In the genomic region with DNA sequence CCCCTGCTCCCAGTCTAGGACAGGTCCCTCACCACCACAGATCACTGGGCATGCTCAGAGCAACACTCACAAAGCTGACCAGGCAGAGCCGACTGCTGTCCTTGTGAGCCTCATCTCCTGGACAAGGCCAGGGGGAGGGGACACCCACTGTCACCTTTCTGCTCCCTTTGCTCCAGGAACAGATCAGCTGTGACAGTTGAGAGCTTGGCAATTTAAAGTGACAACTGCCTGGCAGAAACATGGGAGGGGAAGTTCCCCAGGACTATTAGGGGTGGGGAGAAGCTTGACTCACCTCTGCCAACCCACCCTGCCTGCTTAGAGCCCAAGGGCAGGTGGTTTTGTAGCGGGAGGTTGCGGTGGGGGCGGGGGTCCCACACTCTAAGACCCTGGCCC, we compare ENCODE assay signal across 12 cellular contexts.
DNase-seq lines count a peak whose midpoint lies in the region; ATAC-seq, FAIRE-seq and TF ChIP-seq lines count a peak whose summit lies in the region.
"Had no signal": no experiment of that assay in that cellular context is flagged by ENCODE, and none has a peak within 500 bp of the region (broad histone marks: within the 10 kb centered on the region; RNA-seq: fewer than 3 reads in every experiment).

No MANE protein-coding gene starts in this region.

- no peak overlapping the region for H3K4ac ChIP-seq in H1 (replicated peaks; ENCODE audit: insufficient read length, low read depth, low read length)

- peaks cover 97% of the 10 kb centered on the region for H3K4me1 ChIP-seq in BLaER1
- H3K4me1 ChIP-seq in H1 (replicated peaks in 1 of 4; ENCODE audit: control insufficient read depth in 3 of 4, insufficient read depth in 4 of 4, low read length in 3 of 4): peaks cover 0 to 14% (median 10%) of the 10 kb centered on the region in 4 experiments; a peak in 6 of 7 replicates
- H3K4me1 ChIP-seq in colonic mucosa: no peaks in the 10 kb centered on the region

- H3K9me3 ChIP-seq in BLaER1 (peaks cover 6% of the 10 kb centered on the region; the same call in 1 of the 2 replicates), H1 (ENCODE audit: insufficient read depth in 2 of 2, low read depth in 1 of 2, low read length in 1 of 2) (peaks cover 0 to 3% of the 10 kb centered on the region in 2 experiments; a peak in 1 of 4 replicates), colonic mucosa (no peaks in the 10 kb centered on the region)

- no peak for TF ChIP-seq RAD21 in H1 (IDR thresholded peaks at IDR 0.05 in 1 of 2, conservative IDR thresholded peaks at IDR 0.05 in 1 of 2; ENCODE audit: low read depth in 2 of 2, low read length in 2 of 2)

- no peak for TF ChIP-seq POLR2A in H1 (IDR thresholded peaks at IDR 0.05; ENCODE audit: control extremely low read depth in 1 of 2, low read depth in 2 of 2, low read length in 2 of 2)

- no peak overlapping the region for H4K5ac ChIP-seq in H1 (ENCODE audit: insufficient read length, low read depth, low read length)

- no peak for TF ChIP-seq EP300 in H1 (IDR thresholded peaks at IDR 0.05; ENCODE audit: borderline replicate concordance in 1 of 2, low read depth in 2 of 2, low read length in 2 of 2)

- H3K27ac Mint-ChIP-seq in nephron: no peak overlapping the region

- 0 out of 2 replicates have a peak overlapping the region, but pooled peaks have one; percentile 29 for H2BK15ac ChIP-seq in H1 (ENCODE audit: low read length)

- no peak overlapping the region for H3K4me3 ChIP-seq in BLaER1
- H3K4me3 ChIP-seq in H1 (ENCODE audit: extremely low read depth in 1 of 4, insufficient read depth in 2 of 4, low read depth in 3 of 4, low read length in 4 of 4): peak overlapping the region in 2 of 4 experiments; percentile 64 to 75; a peak in 4 of 8 replicates
- H3K4me3 ChIP-seq in colonic mucosa: no peak overlapping the region
- H3K4me3 ChIP-seq: lung had no signal

- H3K56ac ChIP-seq in H1 (replicated peaks; ENCODE audit: insufficient read length, low read depth, low read length): no peak overlapping the region

- H3K4me3 Mint-ChIP-seq in nephron: peak overlapping the region; percentile 59 to 67 (median 60)

- no peak overlapping the region for H2AFZ ChIP-seq in H1 (ENCODE audit: low read length)

- no peak for FAIRE-seq in H1 (lab: Jason Lieb, UNC)

- no peak overlapping the region for H2BK5ac ChIP-seq in H1 (ENCODE audit: low read depth, low read length)

- H3K36me3 Mint-ChIP-seq in nephron (ENCODE audit: low read depth): no peaks in the 10 kb centered on the region

- 69% methylated on average over 4 of the region's 4 CpGs; no CpG with 5 or more reads in 1 of the 2 experiments for WGBS in H1 (ENCODE audit: extremely low coverage in 1 of 2, insufficient coverage in 1 of 2, insufficient read length in 1 of 2, insufficient replicate concordance in 2 of 2, low coverage in 1 of 2, low lambda C conversion rate in 2 of 2, missing lambda C conversion rate in 1 of 2), 2 experiments

- H3K23me2 ChIP-seq in H1 (ENCODE audit: low read depth, low read length): peaks cover 16% of the 10 kb centered on the region; the same call in 1 of the 2 replicates

- peak overlapping the region; percentile 62 for H3K18ac ChIP-seq in H1 (ENCODE audit: extremely low read depth, low read length)

- no peak overlapping the region for H2BK120ac ChIP-seq in H1 (replicated peaks; ENCODE audit: low read depth, low read length)

- no peak for ATAC-seq in GM19467 (IDR thresholded peaks at IDR 0.05; ENCODE audit: unreplicated experiment)

- H3K27ac ChIP-seq in BLaER1 (no peak overlapping the region), H1 (ENCODE audit: low read depth, low read length) (no peak overlapping the region), colonic mucosa (no peak overlapping the region)

- peaks cover 100% of the 10 kb centered on the region for H4K20me1 ChIP-seq in BLaER1
- peaks cover 3% of the 10 kb centered on the region in 2 experiments for H4K20me1 ChIP-seq in H1 (replicated peaks in 1 of 2; ENCODE audit: control insufficient read depth in 1 of 2, insufficient read depth in 2 of 2, low read length in 2 of 2)

- DNase-seq in M059J (ENCODE audit: low read depth) (peak; percentile 24), H1 (ENCODE audit: low read depth in 1 of 2, low spot score in 2 of 2) (no peak), NCI-H82 (lab: John Stamatoyannopoulos, UW) (no peak), colonic mucosa (no peak), DMS79 (lab: John Stamatoyannopoulos, UW) (no peak)
- DNase-seq: Calu3, erythroblast, NCI-H774 had no signal

- no peak overlapping the region for H3K9ac ChIP-seq in BLaER1
- no peak overlapping the region for H3K9ac ChIP-seq in H1 (replicated peaks in 1 of 4; ENCODE audit: extremely low read depth in 1 of 4, low read depth in 3 of 4, low read length in 3 of 4)
- H3K9ac ChIP-seq in colonic mucosa (ENCODE audit: low read depth in 2 of 2, low read length in 2 of 2): no peak overlapping the region

- H3K4me1 Mint-ChIP-seq in nephron: no peaks in the 10 kb centered on the region

- H3K4me2 ChIP-seq in BLaER1 (peak overlapping the region; percentile 98), H1 (ENCODE audit: insufficient read depth in 1 of 2, low read depth in 2 of 2, low read length in 2 of 2) (peak overlapping the region; percentile 66 to 89)

- no peak overlapping the region; the same call in 1 of the 2 replicates for H2AK5ac ChIP-seq in H1 (ENCODE audit: low read depth, low read length)

- H3K27me3 Mint-ChIP-seq in nephron (ENCODE audit: low read depth): peaks cover 39% of the 10 kb centered on the region

- CTCF ChIA-PET in H1 (lab: Charles Lee; ENCODE audit: partially characterized antibody): interaction anchor here (0.8 to 6.3 kb wide), 9 partner anchors 10 to 88 kb away, joined by 3 to 73 read pairs (median 7); no protein-coding TSS in a partner anchor

- intact Hi-C loops in colonic mucosa (cut with DNase I): no loop called here

- no peak overlapping the region for H3K14ac ChIP-seq in H1 (ENCODE audit: insufficient read length)

- H2BK20ac ChIP-seq in H1 (ENCODE audit: low read length): no peak overlapping the region

- no peak overlapping the region for H3K23ac ChIP-seq in H1 (ENCODE audit: insufficient read length)

- POLR2A ChIA-PET in H1 (lab: Charles Lee; ENCODE audit: partially characterized antibody): interaction anchor here (0.6 to 3.7 kb wide), 6 partner anchors 10 to 27 kb away, joined by 3 to 15 read pairs (median 3); no protein-coding TSS in a partner anchor

- TF ChIP-seq CTCF in H1 (IDR thresholded peaks at IDR 0.05; ENCODE audit: control extremely low read depth in 1 of 3, insufficient read depth in 1 of 3, low read depth in 1 of 3, low read length in 3 of 3): no peak
- no peak for TF ChIP-seq CTCF in nephron (IDR thresholded peaks at IDR 0.05; ENCODE audit: unreplicated experiment in 3 of 3)
- TF ChIP-seq CTCF in colonic mucosa (IDR thresholded peaks at IDR 0.05): no peak

- H3K9me3 Mint-ChIP-seq in nephron: peaks cover under 1% of the 10 kb centered on the region

- no peak overlapping the region for H4K91ac ChIP-seq in H1 (replicated peaks; ENCODE audit: insufficient read length, low read length)

- H3K27me3 ChIP-seq in BLaER1: peaks cover 26% of the 10 kb centered on the region
- peaks cover 0 to 12% (median 8%) of the 10 kb centered on the region in 4 experiments; a peak in 3 of 7 replicates for H3K27me3 ChIP-seq in H1 (replicated peaks in 1 of 4; ENCODE audit: control insufficient read depth in 3 of 4, extremely low read depth in 1 of 4, insufficient read depth in 3 of 4, low read length in 3 of 4)
- H3K27me3 ChIP-seq in colonic mucosa: no peaks in the 10 kb centered on the region

- no peaks in the 10 kb centered on the region for H3K79me2 ChIP-seq in H1 (ENCODE audit: control insufficient read depth in 1 of 2, insufficient read depth in 2 of 2, low read length in 2 of 2)

- H4K8ac ChIP-seq in H1 (ENCODE audit: extremely low read depth, insufficient read depth, low read length): no peak overlapping the region; the same call in none of the 2 replicates

- peaks cover 2% of the 10 kb centered on the region; the same call in 1 of the 2 replicates for H3K79me1 ChIP-seq in H1 (ENCODE audit: low read depth, low read length)

- H3K36me3 ChIP-seq in BLaER1: peaks cover 46% of the 10 kb centered on the region
- no peaks in the 10 kb centered on the region for H3K36me3 ChIP-seq in H1 (ENCODE audit: control insufficient read depth in 2 of 4, insufficient read depth in 4 of 4, low read length in 3 of 4)
- no peaks in the 10 kb centered on the region for H3K36me3 ChIP-seq in colonic mucosa

- peak overlapping the region; percentile 30; the same call in 1 of the 2 replicates for H2BK12ac ChIP-seq in H1 (ENCODE audit: low read depth, low read length)

TF ChIP-seq in H1, 55 proteins besides CTCF, POLR2A, EP300 and RAD21:
- TF ChIP-seq KDM4A (IDR thresholded peaks at IDR 0.05; ENCODE audit: low read depth, low read length, severe bottlenecking) (no peak), KDM1A (IDR thresholded peaks at IDR 0.05; ENCODE audit: borderline replicate concordance, low read length) (no peak), BCL11A (IDR thresholded peaks at IDR 0.05; ENCODE audit: low read depth in 2 of 2, low read length in 2 of 2) (no peak), GTF2F1 (IDR thresholded peaks at IDR 0.05; ENCODE audit: borderline replicate concordance, low read depth, low read length) (no peak), NRF1 (IDR thresholded peaks at IDR 0.05; ENCODE audit: low read depth, low read length) (no peak)
- TF ChIP-seq, protein P1, sequence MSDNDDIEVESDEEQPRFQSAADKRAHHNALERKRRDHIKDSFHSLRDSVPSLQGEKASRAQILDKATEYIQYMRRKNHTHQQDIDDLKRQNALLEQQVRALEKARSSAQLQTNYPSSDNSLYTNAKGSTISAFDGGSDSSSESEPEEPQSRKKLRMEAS (IDR thresholded peaks at IDR 0.05): no peak
